26 cellular contexts compared by ENCODE assay signal in the genomic region with DNA sequence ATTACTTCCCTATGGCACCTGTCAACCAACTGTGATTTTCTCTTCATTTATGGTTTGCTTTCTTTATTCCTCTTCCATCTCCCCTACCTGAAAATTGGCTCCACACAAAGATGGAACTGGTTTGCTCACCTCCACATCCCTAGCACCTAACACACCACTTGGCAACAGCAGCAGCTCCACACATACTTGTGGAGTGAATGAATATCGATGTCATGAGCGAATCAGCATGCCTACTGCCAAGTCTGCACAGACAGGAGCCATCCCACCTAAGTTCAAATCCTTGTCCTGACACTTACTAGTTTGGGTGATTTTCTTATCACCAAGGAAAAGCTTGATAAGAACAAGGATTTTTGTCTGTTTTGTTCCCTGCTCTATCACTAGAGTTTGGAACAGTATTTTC.
DNase-seq lines count a peak whose midpoint lies in the region; ATAC-seq, FAIRE-seq and TF ChIP-seq lines count a peak whose summit lies in the region.
"Had no signal": no experiment of that assay in that cellular context is flagged by ENCODE, and none has a peak within 500 bp of the region (broad histone marks: within the 10 kb centered on the region; RNA-seq: fewer than 3 reads in every experiment).

No MANE protein-coding gene starts in this region.

- no TSS peak for BruUV-seq in IMR-90 (replicated peaks; lab: Mats Ljungman, UMichigan)

- FAIRE-seq in astrocyte (lab: Jason Lieb, UNC) = no peak
- FAIRE-seq: A549, D721Med, GM12878, GM19239, H54 had no signal

- H3K14ac ChIP-seq in IMR-90 (replicated peaks; ENCODE audit: low read depth, low read length) = no peak overlapping the region

- H2BK15ac ChIP-seq in IMR-90 (ENCODE audit: low read depth, low read length) = no peak overlapping the region

- no peak for TF ChIP-seq POLR2A in IMR-90 (IDR thresholded peaks at IDR 0.05; ENCODE audit: low read depth, low read length)

- no peak overlapping the region for H3K4ac ChIP-seq in IMR-90 (ENCODE audit: low read depth, low read length)

- no peak overlapping the region for H2BK120ac ChIP-seq in IMR-90 (ENCODE audit: low read depth, low read length)

- no peak overlapping the region for H2BK5ac ChIP-seq in IMR-90 (ENCODE audit: low read depth, low read length, poor library complexity, severe bottlenecking)

- H3K36me3 Mint-ChIP-seq in astrocyte (ENCODE audit: low read depth, unreplicated experiment) = no peaks in the 10 kb centered on the region
- H3K36me3 Mint-ChIP-seq: CD14-positive monocyte; CD8-positive, alpha-beta memory T cell had no signal

- no peak for TF ChIP-seq RAD21 in IMR-90 (IDR thresholded peaks at IDR 0.05; ENCODE audit: low read length)

- no CpG with 5 or more reads among the region's 2 CpGs for WGBS in IMR-90 (ENCODE audit: extremely low coverage in 2 of 2, insufficient read length in 1 of 2), 2 experiments

- TF ChIP-seq CTCF in IMR-90 (conservative IDR thresholded peaks at IDR 0.05; ENCODE audit: low read depth, low read length) (no peak), astrocyte (IDR thresholded peaks at IDR 0.05; ENCODE audit: insufficient read depth, low read depth, low read length) (no peak)

- no peaks in the 10 kb centered on the region for H3K4me1 Mint-ChIP-seq in astrocyte (ENCODE audit: low read depth, unreplicated experiment)

- no peak overlapping the region for H3K27ac Mint-ChIP-seq in astrocyte (ENCODE audit: unreplicated experiment)
- H3K27ac Mint-ChIP-seq: CD14-positive monocyte; CD4-positive, alpha-beta T cell; CD8-positive, alpha-beta memory T cell; HFFc6 had no signal

- no peak overlapping the region for H3K27ac ChIP-seq in IMR-90 (ENCODE audit: insufficient read depth, low read length)
- H3K27ac ChIP-seq in astrocyte (ENCODE audit: low read depth, low read length) = no peak overlapping the region
- H3K27ac ChIP-seq: A549; BLaER1 treated with 17β-estradiol and CSF1 and Interleukin-3, amounts not matched to agents 10 nM and 100 nM had no signal

- no peak overlapping the region for H3K23ac ChIP-seq in IMR-90 (ENCODE audit: low read depth, low read length)

- in situ Hi-C loops in IMR-90 (cut with MboI; ENCODE audit: low sequenced_read_pairs) = no loop called here

- no peaks in the 10 kb centered on the region for H3K9me1 ChIP-seq in IMR-90 (ENCODE audit: insufficient read depth, low read length)

- H3K36me3 ChIP-seq in IMR-90 (ENCODE audit: control insufficient read depth, insufficient read depth, low read length) = no peaks in the 10 kb centered on the region
- H3K36me3 ChIP-seq in astrocyte (ENCODE audit: insufficient read depth, low read length) = no peaks in the 10 kb centered on the region
- H3K36me3 ChIP-seq: BE2C, HAP-1 had no signal

- dilution Hi-C loops in IMR-90 (cut with HindIII; ENCODE audit: low sequenced_read_pairs, unreplicated experiment) = no loop called here

- no peak overlapping the region for H3K9ac ChIP-seq in IMR-90 (ENCODE audit: low read depth, low read length)
- no peak overlapping the region for H3K9ac ChIP-seq in astrocyte (ENCODE audit: low read length)
- H3K9ac ChIP-seq: BLaER1 treated with 17β-estradiol and CSF1 and Interleukin-3, amounts not matched to agents 10 nM and 100 nM had no signal

- H3K27me3 ChIP-seq in IMR-90 (ENCODE audit: control insufficient read depth, insufficient read depth, low read length) = no peaks in the 10 kb centered on the region
- H3K27me3 ChIP-seq in astrocyte (ENCODE audit: insufficient read depth, low read length) = no peaks in the 10 kb centered on the region
- H3K27me3 ChIP-seq: BE2C; BLaER1 treated with 17β-estradiol and CSF1 and Interleukin-3, amounts not matched to agents 10 nM and 100 nM had no signal

- H2BK20ac ChIP-seq in IMR-90 (ENCODE audit: low read depth, low read length) = no peak overlapping the region

- H4K91ac ChIP-seq in IMR-90 (ENCODE audit: insufficient read depth, low read depth, low read length) = no peak overlapping the region

- H3K56ac ChIP-seq in IMR-90 (ENCODE audit: extremely low read depth, insufficient read depth, low read length) = no peak overlapping the region

- H2AK9ac ChIP-seq in IMR-90 (replicated peaks; ENCODE audit: low read depth, low read length, poor library complexity) = no peak overlapping the region

- no peak overlapping the region for H2AK5ac ChIP-seq in IMR-90 (ENCODE audit: low read depth, low read length)

- H2AFZ ChIP-seq in IMR-90 (replicated peaks; ENCODE audit: low read length, poor library complexity) = no peak overlapping the region
- no peak overlapping the region for H2AFZ ChIP-seq in astrocyte (ENCODE audit: low read depth, low read length)

- intact Hi-C loops in IMR-90 (cut with micrococcal nuclease) = no loop called here
- intact Hi-C loops in cardiac septum (cut with DNase I) = no loop called here

- ATAC-seq in IMR-90 (ENCODE audit: low read depth) = no peak
- ATAC-seq: A549, GM12878 had no signal

- H3K9me3 Mint-ChIP-seq in astrocyte (ENCODE audit: unreplicated experiment) = no peaks in the 10 kb centered on the region

- H4K20me1 ChIP-seq in IMR-90 (ENCODE audit: insufficient read depth, low read length) = no peaks in the 10 kb centered on the region
- no peaks in the 10 kb centered on the region for H4K20me1 ChIP-seq in astrocyte (ENCODE audit: insufficient read depth, low read length)
- H4K20me1 ChIP-seq: BLaER1 treated with 17β-estradiol and CSF1 and Interleukin-3, amounts not matched to agents 10 nM and 100 nM had no signal

- H3K4me2 ChIP-seq in IMR-90 (ENCODE audit: low read depth, low read length) (no peak overlapping the region), astrocyte (ENCODE audit: low read length) (no peak overlapping the region)
- H3K4me2 ChIP-seq: A549; BLaER1 treated with 17β-estradiol and CSF1 and Interleukin-3, amounts not matched to agents 10 nM and 100 nM had no signal

- no peak overlapping the region for H3K18ac ChIP-seq in IMR-90 (ENCODE audit: low read depth, low read length)

- no peaks in the 10 kb centered on the region for H3K79me2 ChIP-seq in astrocyte (ENCODE audit: insufficient read depth, low read length)

- H3K9me3 ChIP-seq in IMR-90 (ENCODE audit: control insufficient read depth, insufficient read depth, low read length) (peaks cover 3% of the 10 kb centered on the region; the same call in 1 of the 2 replicates), astrocyte (ENCODE audit: insufficient read depth, low read depth, low read length) (no peaks in the 10 kb centered on the region)
- H3K9me3 ChIP-seq: A549; BE2C; BLaER1 treated with 17β-estradiol and CSF1 and Interleukin-3, amounts not matched to agents 10 nM and 100 nM; HAP-1 had no signal

- H3K27me3 Mint-ChIP-seq in astrocyte (ENCODE audit: low read depth, unreplicated experiment) = no peaks in the 10 kb centered on the region
- H3K27me3 Mint-ChIP-seq: CD4-positive, alpha-beta T cell; CD8-positive, alpha-beta memory T cell had no signal

- H4K5ac ChIP-seq in IMR-90 (ENCODE audit: low read depth, low read length) = no peak overlapping the region

- DNase-seq in IMR-90 = peak; percentile 20
- DNase-seq in astrocyte (ENCODE audit: low read depth) = peak; percentile 28
- DNase-seq in kidney tubule cell (ENCODE audit: low spot score) = peak; percentile 26
- DNase-seq in NCI-H345 (lab: John Stamatoyannopoulos, UW) = no peak
- DNase-seq in NCI-H82 (lab: John Stamatoyannopoulos, UW) = no peak
- DNase-seq in cardiac septum (ENCODE audit: low spot score) = no peak
- DNase-seq: 8988T; ACHN; AML-193; BE2C; CD4-positive, alpha-beta T cell; CD8-positive, alpha-beta memory T cell; DMS 273 treated with DMSO at 0.1 percent for 48 hours; DMS79; EL; GDM1; GOT3; HFFc6 had no signal

- POLR2A ChIA-PET in IMR-90 (lab: Charles Lee; ENCODE audit: unreplicated experiment) = no interaction called here

- no peak overlapping the region for H3K4me3 ChIP-seq in IMR-90 (ENCODE audit: insufficient read depth, low read depth, low read length)
- no peak overlapping the region for H3K4me3 ChIP-seq in astrocyte (ENCODE audit: insufficient read depth, low read depth, low read length)
- H3K4me3 ChIP-seq: A549; BLaER1 treated with 17β-estradiol and CSF1 and Interleukin-3, amounts not matched to agents 10 nM and 100 nM; GM12878; HAP-1 had no signal

- H3K4me1 ChIP-seq in IMR-90 (ENCODE audit: control insufficient read depth, insufficient read depth, low read length) = no peaks in the 10 kb centered on the region
- H3K4me1 ChIP-seq in astrocyte (ENCODE audit: insufficient read depth, low read length) = no peaks in the 10 kb centered on the region
- H3K4me1 ChIP-seq: A549; BE2C; BLaER1 treated with 17β-estradiol and CSF1 and Interleukin-3, amounts not matched to agents 10 nM and 100 nM; HAP-1 had no signal

- no peak overlapping the region for H4K8ac ChIP-seq in IMR-90 (ENCODE audit: low read depth in 2 of 2, low read length in 2 of 2)

- no peak overlapping the region for H3K4me3 Mint-ChIP-seq in astrocyte (ENCODE audit: unreplicated experiment)
- H3K4me3 Mint-ChIP-seq: CD14-positive monocyte; CD4-positive, alpha-beta T cell; CD8-positive, alpha-beta memory T cell; HFFc6 had no signal

- CTCF ChIA-PET in IMR-90 (lab: Yijun Ruan, JAX) = no interaction called here

- H3K79me1 ChIP-seq in IMR-90 (ENCODE audit: low read depth in 1 of 2, low read length in 2 of 2) = no peaks in the 10 kb centered on the region

TF ChIP-seq in IMR-90, 13 proteins besides CTCF, POLR2A, EP300 and RAD21:
- TF ChIP-seq MAZ (IDR thresholded peaks at IDR 0.05; ENCODE audit: borderline replicate concordance, low read depth, low read length) = no peak
- TF ChIP-seq RCOR1 (IDR thresholded peaks at IDR 0.05; ENCODE audit: insufficient replicate concordance, low read length) = no peak
- TF ChIP-seq FOS (IDR thresholded peaks at IDR 0.05; ENCODE audit: low read depth, low read length) = no peak
- TF ChIP-seq, protein P1, sequence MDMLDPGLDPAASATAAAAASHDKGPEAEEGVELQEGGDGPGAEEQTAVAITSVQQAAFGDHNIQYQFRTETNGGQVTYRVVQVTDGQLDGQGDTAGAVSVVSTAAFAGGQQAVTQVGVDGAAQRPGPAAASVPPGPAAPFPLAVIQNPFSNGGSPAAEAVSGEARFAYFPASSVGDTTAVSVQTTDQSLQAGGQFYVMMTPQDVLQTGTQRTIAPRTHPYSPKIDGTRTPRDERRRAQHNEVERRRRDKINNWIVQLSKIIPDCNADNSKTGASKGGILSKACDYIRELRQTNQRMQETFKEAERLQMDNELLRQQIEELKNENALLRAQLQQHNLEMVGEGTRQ (IDR thresholded peaks at IDR 0.05; ENCODE audit: low read depth, low read length) = no peak
TF ChIP-seq in IMR-90: peak in this region for 0.

Comparison
In these comparisons a context has a peak if more than half of its experiments do, and no peak if none do; other contexts are left out.
1. DNase-seq: peak in IMR-90 (single experiment), astrocyte (single experiment) and kidney tubule cell (single experiment); none in NCI-H345 (single experiment), NCI-H82 (single experiment) and cardiac septum (single experiment).